ENCODE assay signal across 22 cellular contexts in genomic region chr11:104649002-104649401, GRCh38.
"Had no signal": no experiment of that assay in that cellular context is flagged by ENCODE, and none has a peak within 500 bp of the region (broad histone marks: within the 10 kb centered on the region; RNA-seq: fewer than 3 reads in every experiment).

No MANE protein-coding gene starts in this region.

- H3K36me3 ChIP-seq: gastrocnemius medialis, lower lobe of right lung, prostate gland, right atrium auricular region, tibial artery had no signal

- H3K27me3 ChIP-seq: dorsolateral prefrontal cortex, gastrocnemius medialis, right atrium auricular region, testis, tibial artery had no signal

- H3K4me2 ChIP-seq: smooth muscle cell had no signal

- H3K27ac ChIP-seq: dorsolateral prefrontal cortex, gastrocnemius medialis, lower lobe of right lung, prostate gland, right atrium auricular region, testis, tibial artery had no signal

- H3K4me3 ChIP-seq: dorsolateral prefrontal cortex, gastrocnemius medialis, lower lobe of right lung, prostate gland, right atrium auricular region, smooth muscle cell, testis, tibial artery had no signal

- H3K4me1 ChIP-seq: gastrocnemius medialis, lower lobe of right lung, prostate gland, right atrium auricular region, testis, tibial artery had no signal

- ATAC-seq: gastrocnemius medialis; left ventricle myocardium superior; lower lobe of right lung; naive thymus-derived CD8-positive, alpha-beta T cell; sciatic nerve; stimulated activated naive CD8-positive, alpha-beta T cell treated with anti-CD3 and anti-CD28 coated beads, Interleukin-15, amount 100 ng/mL, for 72 hours had no signal

- H3K9me3 ChIP-seq: gastrocnemius medialis, lower lobe of right lung, prostate gland, right atrium auricular region, testis, tibial artery had no signal

- DNase-seq: dorsolateral prefrontal cortex; effector CD4-positive, alpha-beta T cell; foreskin fibroblast; gastrocnemius medialis; head of caudate nucleus; left ventricle myocardium superior; lower lobe of right lung; naive thymus-derived CD8-positive, alpha-beta T cell; nephron progenitor cell; nucleus accumbens; stimulated activated CD4-positive, alpha-beta T cell treated with anti-CD3 and anti-CD28 coated beads, Interleukin-12 subunit alpha, Interleukin-12 subunit beta, amount 100 ng/mL, for 4 hours; stimulated activated CD4-positive, alpha-beta T cell treated with anti-CD3 and anti-CD28 coated beads, Interleukin-1b, Interleukin-23, amount 100 ng/mL, for 48 hours; stimulated activated CD4-positive, alpha-beta T cell treated with anti-CD3 and anti-CD28 coated beads, Interleukin-4, amount 100 ng/mL, for 1 hour; stimulated activated CD8-positive, alpha-beta memory T cell treated with anti-CD3 and anti-CD28 coated beads, Interleukin-4, amount 100 ng/mL, for 48 hours; stimulated activated naive CD4-positive, alpha-beta T cell; stimulated activated naive CD8-positive, alpha-beta T cell treated with anti-CD3 and anti-CD28 coated beads, Interleukin-15, amount 100 ng/mL, for 72 hours; testis; tibial artery had no signal
